Comparison of ENCODE assay signal across 8 cellular contexts in genomic region chr6:127855542-127856159, GRCh38. TPM values are rescaled to one million over a fixed set of nuclear protein-coding genes. Genes with fewer than 3 reads are reported as not detected.
DNase-seq lines count a peak whose midpoint lies in the region; ATAC-seq and TF ChIP-seq lines count a peak whose summit lies in the region.

No MANE protein-coding gene starts in this region.

- no peak overlapping the region for H3K4me3 ChIP-seq in CD8-positive, alpha-beta memory T cell (ENCODE audit: low read length)
- H3K4me3 ChIP-seq in gastroesophageal sphincter, result no peak overlapping the region
- H3K4me3 ChIP-seq in Karpas-422 (ENCODE audit: low read length), result no peak overlapping the region

- no peak overlapping the region for H2AFZ ChIP-seq in Karpas-422 (ENCODE audit: low read length)

- no peaks in the 10 kb centered on the region for H3K79me2 ChIP-seq in Karpas-422 (ENCODE audit: low read length)

- peaks cover 71% of the 10 kb centered on the region for H3K4me1 ChIP-seq in CD8-positive, alpha-beta memory T cell (ENCODE audit: insufficient read depth, low read length)
- H3K4me1 ChIP-seq in gastroesophageal sphincter, result no peaks in the 10 kb centered on the region
- no peaks in the 10 kb centered on the region for H3K4me1 ChIP-seq in Karpas-422 (ENCODE audit: low read length)

- TF ChIP-seq POLR2A in gastroesophageal sphincter (IDR thresholded peaks at IDR 0.05), result no peak

- H3K9me3 Mint-ChIP-seq in CD8-positive, alpha-beta memory T cell, result no peaks in the 10 kb centered on the region
- H3K9me3 Mint-ChIP-seq in activated T-cell treated with anti-CD3 and anti-CD28 coated beads, Interleukin-2, amount 50 U/mL, for 72 hours, result no peaks in the 10 kb centered on the region

- H3K36me3 ChIP-seq in CD8-positive, alpha-beta memory T cell (ENCODE audit: insufficient read depth, low read length), result peaks cover 17% of the 10 kb centered on the region
- H3K36me3 ChIP-seq in gastroesophageal sphincter, result no peaks in the 10 kb centered on the region
- H3K36me3 ChIP-seq in Karpas-422 (ENCODE audit: insufficient read depth, low read length), result no peaks in the 10 kb centered on the region

- H3K9me3 ChIP-seq in CD8-positive, alpha-beta memory T cell (ENCODE audit: low read length), result no peaks in the 10 kb centered on the region
- H3K9me3 ChIP-seq in gastroesophageal sphincter, result no peaks in the 10 kb centered on the region
- peaks cover 4% of the 10 kb centered on the region; the same call in 1 of the 2 replicates for H3K9me3 ChIP-seq in Karpas-422 (ENCODE audit: low read length)

- no peak overlapping the region for H3K9ac ChIP-seq in Karpas-422 (ENCODE audit: low read length)

- H3K27ac Mint-ChIP-seq in CD8-positive, alpha-beta memory T cell, result peak overlapping the region; percentile 44 to 89 (median 75)
- H3K27ac Mint-ChIP-seq in activated T-cell treated with anti-CD3 and anti-CD28 coated beads, Interleukin-2, amount 50 U/mL, for 72 hours, result peak overlapping the region; percentile 81

- peaks cover 72 to 99% (median 95%) of the 10 kb centered on the region in 3 donors for H3K4me1 Mint-ChIP-seq in CD8-positive, alpha-beta memory T cell
- peaks cover 77% of the 10 kb centered on the region for H3K4me1 Mint-ChIP-seq in activated T-cell treated with anti-CD3 and anti-CD28 coated beads, Interleukin-2, amount 50 U/mL, for 72 hours (ENCODE audit: low read depth)

- ATAC-seq in HG03460 (IDR thresholded peaks at IDR 0.05; ENCODE audit: unreplicated experiment) (peak; percentile 72), gastroesophageal sphincter (no peak), GM18870 (IDR thresholded peaks at IDR 0.05; ENCODE audit: unreplicated experiment) (no peak), HG03432 (IDR thresholded peaks at IDR 0.05; ENCODE audit: unreplicated experiment) (no peak)
- ATAC-seq in activated T-cell treated with anti-CD3 and anti-CD28 coated beads, Interleukin-2, amount 50 U/mL, for 72 hours (replicated peaks in 1 of 2), result peak; percentile 57 to 68

- no peak for TF ChIP-seq EP300 in gastroesophageal sphincter (IDR thresholded peaks at IDR 0.05)

- POLR2A ChIA-PET in CD8-positive, alpha-beta memory T cell (lab: Charles Lee), result interaction anchor here (0.6 to 1.6 kb wide), 5 partner anchors 54 to 594 kb away, joined by 3 to 5 read pairs (median 4); no protein-coding TSS in a partner anchor

- no peak overlapping the region for H3K27ac ChIP-seq in CD8-positive, alpha-beta memory T cell (ENCODE audit: low read depth, low read length)
- H3K27ac ChIP-seq in gastroesophageal sphincter, result no peak overlapping the region
- H3K27ac ChIP-seq in Karpas-422 (ENCODE audit: low read length), result no peak overlapping the region

- TF ChIP-seq CTCF in gastroesophageal sphincter (IDR thresholded peaks at IDR 0.05), result peak in 3 of 4 experiments; percentile 19 to 50 (median 24)

- H3K9me2 ChIP-seq in Karpas-422 (replicated peaks; ENCODE audit: insufficient read depth, low read length), result no peaks in the 10 kb centered on the region

- no peaks in the 10 kb centered on the region for H3K27me3 Mint-ChIP-seq in CD8-positive, alpha-beta memory T cell
- H3K27me3 Mint-ChIP-seq in activated T-cell treated with anti-CD3 and anti-CD28 coated beads, Interleukin-2, amount 50 U/mL, for 72 hours (ENCODE audit: low read depth), result no peaks in the 10 kb centered on the region

- no peaks in the 10 kb centered on the region for H4K20me1 ChIP-seq in Karpas-422 (ENCODE audit: insufficient read depth, low read depth, low read length)

- peak overlapping the region in 5 of 7 donors; percentile 12 to 52 (median 30) for H3K4me3 Mint-ChIP-seq in CD8-positive, alpha-beta memory T cell
- H3K4me3 Mint-ChIP-seq in activated T-cell treated with anti-CD3 and anti-CD28 coated beads, Interleukin-2, amount 50 U/mL, for 72 hours, result peak overlapping the region; percentile 53 to 87

- 31 to 32% methylated on average over 4 of the region's 4 CpGs for WGBS in gastroesophageal sphincter (ENCODE audit: low coverage in 1 of 2), 2 donors

- CTCF ChIA-PET in CD8-positive, alpha-beta memory T cell (lab: Charles Lee), result interaction anchor here (0.6 to 4.3 kb wide), 36 partner anchors 10 to 665 kb away, joined by 3 to 21 read pairs (median 4); partner anchors contain the start of genes PTPRK and THEMIS

- no peak overlapping the region for H3K4me2 ChIP-seq in Karpas-422 (ENCODE audit: low read depth, low read length, poor library complexity, severe bottlenecking)

- DNase-seq in CD8-positive, alpha-beta memory T cell, result peak in 4 of 5 donors; percentile 22 to 61 (median 44)
- DNase-seq in activated T-cell treated with anti-CD3 and anti-CD28 coated beads, Interleukin-2, amount 50 U/mL, for 72 hours, result peak; percentile 28 to 59
- DNase-seq in stimulated activated CD4-positive, alpha-beta T cell treated with anti-CD3 and anti-CD28 coated beads, TNF-alpha, amount 100 ng/mL, for 1 hour (ENCODE audit: low read depth in 3 of 3, low spot score in 1 of 3), result peak in 2 of 3 donors; percentile 1 to 14
- DNase-seq in Karpas-422, result no peak

- no peaks in the 10 kb centered on the region for H3K27me3 ChIP-seq in CD8-positive, alpha-beta memory T cell (ENCODE audit: insufficient read depth, low read length, poor library complexity, severe bottlenecking)
- H3K27me3 ChIP-seq in gastroesophageal sphincter (no peaks in the 10 kb centered on the region), Karpas-422 (ENCODE audit: low read length) (no peaks in the 10 kb centered on the region)

- peaks cover 0 to 55% (median 15%) of the 10 kb centered on the region in 3 donors for H3K36me3 Mint-ChIP-seq in CD8-positive, alpha-beta memory T cell
- peaks cover 0 to 11% of the 10 kb centered on the region in 2 donors for H3K36me3 Mint-ChIP-seq in activated T-cell treated with anti-CD3 and anti-CD28 coated beads, Interleukin-2, amount 50 U/mL, for 72 hours (ENCODE audit: insufficient read depth in 2 of 2)

RNA-seq across cellular contexts. Expression of gene THEMIS, which starts 45.2 kb away (rescaled TPM):
- 10 to 100 TPM; 39.9 to 40.6 TPM for total RNA-seq in CD8-positive, alpha-beta memory T cell
- 107 TPM for polyA plus RNA-seq in CD8-positive, alpha-beta memory T cell
- 10 to 100 TPM; 13.4 to 14.0 TPM for total RNA-seq in activated T-cell treated with anti-CD3 and anti-CD28 coated beads, Interleukin-2, amount 50 U/mL, for 72 hours
- 1 to 10 TPM in 1 of 4 donors, under 1 TPM in 3; 0.27 to 1.6 (median 0.69) TPM for total RNA-seq in gastroesophageal sphincter
- total RNA-seq in Karpas-422 (2014; rRNA removed; shearing (Covaris generic); ENCODE audit: low replicate concordance), result not detected in 2 replicates

Comparison
In these comparisons a context has a peak if more than half of its experiments do, and no peak if none do; other contexts are left out.
1. ATAC-seq: peak in HG03460 (single experiment) and activated T-cell treated with anti-CD3 and anti-CD28 coated beads, Interleukin-2, amount 50 U/mL, for 72 hours (2 of 2); none in gastroesophageal sphincter (single experiment), GM18870 (single experiment) and HG03432 (single experiment).
2. RNA of gene THEMIS, which starts 45.2 kb away (total RNA-seq): 39.9 to 40.6 TPM in CD8-positive, alpha-beta memory T cell and 13.4 to 14.0 TPM in activated T-cell treated with anti-CD3 and anti-CD28 coated beads, Interleukin-2, amount 50 U/mL, for 72 hours; 0.27 to 1.6 TPM in gastroesophageal sphincter and not detected in Karpas-422; every median in the first group is over 4 times any median in the second.